ENCODE assay signal across 12 cellular contexts in the genomic region with DNA sequence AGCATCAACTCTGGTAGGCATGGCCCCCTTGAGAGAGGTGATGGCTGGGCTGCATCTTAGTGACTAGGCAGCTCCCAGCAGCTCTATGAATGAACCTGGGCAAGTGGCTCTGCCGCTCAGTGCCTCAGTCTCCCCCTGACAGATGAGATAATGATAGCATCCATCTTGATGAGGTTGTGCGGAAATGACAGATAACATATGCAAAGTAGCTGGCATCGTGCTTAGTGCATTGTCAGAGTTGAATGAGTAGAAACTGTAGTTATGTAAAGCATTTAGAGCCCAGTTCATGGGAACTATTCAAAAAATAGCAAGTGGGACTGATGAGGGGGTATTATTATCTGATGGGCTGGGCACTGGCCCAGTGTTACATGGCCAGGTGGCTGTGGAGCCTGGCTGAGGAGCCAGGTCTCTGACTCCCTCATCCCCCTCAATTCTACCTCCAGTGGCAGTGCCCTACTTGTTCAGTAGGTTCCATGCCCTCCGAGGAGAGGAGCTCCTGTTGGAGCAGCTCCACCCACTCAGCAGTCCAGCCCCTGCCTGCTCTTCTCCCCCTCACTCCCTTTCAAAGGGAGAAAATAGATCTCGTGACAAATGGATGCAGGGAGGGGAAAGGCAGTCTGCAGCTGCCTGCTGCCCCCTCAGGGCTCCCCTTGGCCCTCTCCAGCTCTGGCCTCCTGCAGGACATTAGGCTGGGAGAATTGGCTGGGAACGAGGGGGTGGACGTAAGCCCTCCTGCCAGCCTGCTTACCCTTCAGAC. TPM values are rescaled to one million over a fixed set of nuclear protein-coding genes. Genes with fewer than 3 reads are reported as not detected.
DNase-seq lines count a peak whose midpoint lies in the region; ATAC-seq, FAIRE-seq and TF ChIP-seq lines count a peak whose summit lies in the region.
"Had no signal": no experiment of that assay in that cellular context is flagged by ENCODE, and none has a peak within 500 bp of the region (broad histone marks: within the 10 kb centered on the region; RNA-seq: fewer than 3 reads in every experiment).

No MANE protein-coding gene starts in this region.

- no peaks in the 10 kb centered on the region for H3K27me3 Mint-ChIP-seq in dendritic cell treated with granulocyte-macrophage colony-stimulating factor and Interleukin-4, amounts not matched to agents 40 ng/mL and 50 ng/mL, for 4 days
- no peaks in the 10 kb centered on the region for H3K27me3 Mint-ChIP-seq in activated CD4-positive, alpha-beta T cell treated with anti-CD3 and anti-CD28 coated beads, Interleukin-2, amount 10 ng/mL, durations not matched to agents 24 days and 14 days
- H3K27me3 Mint-ChIP-seq: central memory CD8-positive, alpha-beta T cell had no signal

- H3K4me2 ChIP-seq in osteoblast (ENCODE audit: insufficient read depth, low read length): peak overlapping the region; percentile 46

- H3K36me3 ChIP-seq in osteoblast (ENCODE audit: insufficient read depth, low read length) (no peaks in the 10 kb centered on the region), heart left ventricle (peaks cover 0 to 4% (median 0%) of the 10 kb centered on the region in 9 donors)

- H3K9me3 ChIP-seq in osteoblast (ENCODE audit: low read depth, low read length) (no peaks in the 10 kb centered on the region), heart left ventricle (no peaks in the 10 kb centered on the region)

- H3K27ac ChIP-seq in osteoblast (ENCODE audit: low read depth, low read length) (peak overlapping the region; percentile 35), heart left ventricle (peak overlapping the region in 6 of 12 donors; percentile 54 to 88 (median 61))
- H3K27ac ChIP-seq: C4-2B had no signal

- ATAC-seq in HG03571 (IDR thresholded peaks at IDR 0.05; ENCODE audit: unreplicated experiment): peak; percentile 29
- no peak for ATAC-seq in heart left ventricle

- no peak for TF ChIP-seq CTCF in osteoblast (IDR thresholded peaks at IDR 0.05; ENCODE audit: extremely low read depth, low read depth, low read length)
- TF ChIP-seq CTCF in heart left ventricle (IDR thresholded peaks at IDR 0.05): no peak

- peak; percentile 90 for FAIRE-seq in GM12891 (lab: Jason Lieb, UNC)

- peak overlapping the region; percentile 98 for H3K4me3 Mint-ChIP-seq in dendritic cell treated with granulocyte-macrophage colony-stimulating factor and Interleukin-4, amounts not matched to agents 40 ng/mL and 50 ng/mL, for 4 days
- no peak overlapping the region for H3K4me3 Mint-ChIP-seq in activated CD4-positive, alpha-beta T cell treated with anti-CD3 and anti-CD28 coated beads, Interleukin-2, amount 10 ng/mL, durations not matched to agents 24 days and 14 days
- H3K4me3 Mint-ChIP-seq: activated T-helper 1 cell treated with anti-CD3 and anti-CD28 coated beads, Interleukin-12 subunit alpha, Interleukin-12 subunit beta, Interleukin-2, Interleukin-4 antibody, amounts not matched to agents 30 ng/mL and 10 ng/mL and 1 ng/mL, durations not matched to agents 14 hours and 24 hours and 36 hours; central memory CD8-positive, alpha-beta T cell had no signal

- peak overlapping the region; percentile 95 for H3K27ac Mint-ChIP-seq in dendritic cell treated with granulocyte-macrophage colony-stimulating factor and Interleukin-4, amounts not matched to agents 40 ng/mL and 50 ng/mL, for 4 days
- H3K27ac Mint-ChIP-seq in activated CD4-positive, alpha-beta T cell treated with anti-CD3 and anti-CD28 coated beads, Interleukin-2, amount 10 ng/mL, durations not matched to agents 24 days and 14 days: no peak overlapping the region

- H3K4me3 ChIP-seq in osteoblast (ENCODE audit: insufficient read depth, low read length) (no peak overlapping the region), heart left ventricle (peak overlapping the region in 2 of 12 donors; percentile 6 to 53)

- intact Hi-C loops in dendritic cell treated with granulocyte-macrophage colony-stimulating factor and Interleukin-4, amounts not matched to agents 40 ng/mL and 50 ng/mL, for 4 days (cut with micrococcal nuclease): no loop called here
- intact Hi-C loops in activated CD4-positive, alpha-beta T cell treated with anti-CD3 and anti-CD28 coated beads, Interleukin-2, amount 10 ng/mL, durations not matched to agents 24 days and 14 days (cut with micrococcal nuclease): no loop called here
- intact Hi-C loops in heart left ventricle (cut with DNase I): no loop called here

- peaks cover 43% of the 10 kb centered on the region for H3K79me2 ChIP-seq in osteoblast (ENCODE audit: insufficient read depth, low read length)

- H2AFZ ChIP-seq in osteoblast (ENCODE audit: low read length): peak overlapping the region; percentile 88

- TF ChIP-seq POLR2A in GM12891 (IDR thresholded peaks at IDR 0.05; ENCODE audit: low read depth, low read length) (no peak), heart left ventricle (IDR thresholded peaks at IDR 0.05) (no peak)

- H3K4me1 Mint-ChIP-seq in dendritic cell treated with granulocyte-macrophage colony-stimulating factor and Interleukin-4, amounts not matched to agents 40 ng/mL and 50 ng/mL, for 4 days (ENCODE audit: low read depth): peaks cover 98% of the 10 kb centered on the region
- H3K4me1 Mint-ChIP-seq in activated CD4-positive, alpha-beta T cell treated with anti-CD3 and anti-CD28 coated beads, Interleukin-2, amount 10 ng/mL, durations not matched to agents 24 days and 14 days: peaks cover 53% of the 10 kb centered on the region

- peaks cover 5% of the 10 kb centered on the region for H4K20me1 ChIP-seq in osteoblast (ENCODE audit: insufficient read depth, low read length)

- no peak for DNase-seq in GM12891 (ENCODE audit: insufficient read length, low spot score)
- peak; percentile 85 for DNase-seq in osteoblast (ENCODE audit: insufficient read length, low spot score, missing footprints)
- DNase-seq in activated CD4-positive, alpha-beta T cell treated with anti-CD3 and anti-CD28 coated beads, Interleukin-2, amount 10 ng/mL, durations not matched to agents 24 days and 14 days: no peak
- DNase-seq in heart left ventricle: no peak
- no peak for DNase-seq in SKM-1 (lab: John Stamatoyannopoulos, UW; ENCODE audit: unreplicated experiment)
- no peak for DNase-seq in GF-D8 (lab: John Stamatoyannopoulos, UW)
- DNase-seq: NCI-H774 had no signal

- 70 to 89% (median 84%) methylated on average over 7 of the region's 7 CpGs for WGBS in heart left ventricle, 4 donors

- H3K27me3 ChIP-seq in osteoblast (ENCODE audit: insufficient read depth, low read length) (no peaks in the 10 kb centered on the region), heart left ventricle (no peaks in the 10 kb centered on the region)

- peaks cover 26% of the 10 kb centered on the region for H3K4me1 ChIP-seq in osteoblast (ENCODE audit: insufficient read depth, low read length)
- peaks cover 5 to 97% (median 13%) of the 10 kb centered on the region in 12 donors for H3K4me1 ChIP-seq in heart left ventricle

- no peaks in the 10 kb centered on the region for H3K9me3 Mint-ChIP-seq in dendritic cell treated with granulocyte-macrophage colony-stimulating factor and Interleukin-4, amounts not matched to agents 40 ng/mL and 50 ng/mL, for 4 days
- no peaks in the 10 kb centered on the region for H3K9me3 Mint-ChIP-seq in activated CD4-positive, alpha-beta T cell treated with anti-CD3 and anti-CD28 coated beads, Interleukin-2, amount 10 ng/mL, durations not matched to agents 24 days and 14 days
- H3K9me3 Mint-ChIP-seq: activated T-helper 1 cell treated with anti-CD3 and anti-CD28 coated beads, Interleukin-12 subunit alpha, Interleukin-12 subunit beta, Interleukin-2, Interleukin-4 antibody, amounts not matched to agents 30 ng/mL and 10 ng/mL and 1 ng/mL, durations not matched to agents 14 hours and 24 hours and 36 hours; central memory CD8-positive, alpha-beta T cell had no signal

- peaks cover 90% of the 10 kb centered on the region for H3K36me3 Mint-ChIP-seq in dendritic cell treated with granulocyte-macrophage colony-stimulating factor and Interleukin-4, amounts not matched to agents 40 ng/mL and 50 ng/mL, for 4 days (ENCODE audit: low read depth)
- H3K36me3 Mint-ChIP-seq in activated CD4-positive, alpha-beta T cell treated with anti-CD3 and anti-CD28 coated beads, Interleukin-2, amount 10 ng/mL, durations not matched to agents 24 days and 14 days (ENCODE audit: low read depth): peaks cover 15% of the 10 kb centered on the region

TF ChIP-seq in GM12891, 5 proteins besides CTCF, POLR2A, EP300 and RAD21:
- TF ChIP-seq SPI1 (IDR thresholded peaks at IDR 0.05; ENCODE audit: low read depth, low read length) (no peak), PAX5 (IDR thresholded peaks at IDR 0.05; ENCODE audit: insufficient read depth, low read length, severe bottlenecking) (no peak), TAF1 (IDR thresholded peaks at IDR 0.05; ENCODE audit: low read depth, low read length) (no peak), POU2F2 (IDR thresholded peaks at IDR 0.05; ENCODE audit: low read depth, low read length) (peak; percentile 82; the same call in 1 of the 2 replicates), POLR2AphosphoS5 (IDR thresholded peaks at IDR 0.05; ENCODE audit: low read depth, low read length) (no peak)
TF ChIP-seq in GM12891: peak in this region for 1.

RNA-seq across cellular contexts. Expression of a gene that starts 6.6 kb away (rescaled TPM):
- 47.7 TPM for polyA plus RNA-seq in GM12891 (2012; ENCODE audit: low read depth, missing spikeins)
- 1.8 and 2.2 TPM in 2 replicates for total RNA-seq in osteoblast
- total RNA-seq in activated CD4-positive, alpha-beta T cell treated with anti-CD3 and anti-CD28 coated beads, Interleukin-2, amount 10 ng/mL, durations not matched to agents 24 days and 14 days: 28.1 and 28.8 TPM in 2 replicates
- total RNA-seq in heart left ventricle: 10 to 100 TPM in 6 of 9 donors, 1 to 10 TPM in 3; 5.3 to 44.5 (median 11.6) TPM
- polyA plus RNA-seq in heart left ventricle: 10 to 100 TPM in 1 of 2 donors, 1 to 10 TPM in 1; 7.8 to 13.4 TPM

RNA-seq across cellular contexts. Expression of a gene that starts 37.4 kb away (rescaled TPM):
- polyA plus RNA-seq in GM12891 (2012; ENCODE audit: low read depth, missing spikeins): 20.5 TPM
- 11.9 and 12.7 TPM in 2 replicates for total RNA-seq in osteoblast
- 47.4 and 47.6 TPM in 2 replicates for total RNA-seq in activated CD4-positive, alpha-beta T cell treated with anti-CD3 and anti-CD28 coated beads, Interleukin-2, amount 10 ng/mL, durations not matched to agents 24 days and 14 days
- 10 to 100 TPM in 3 of 9 donors, 1 to 10 TPM in 6; 5.4 to 16.2 (median 8.8) TPM for total RNA-seq in heart left ventricle
- polyA plus RNA-seq in heart left ventricle: 1 to 10 TPM; 5.0 to 9.3 TPM
